ENCODE assay signal across 40 cellular contexts in the genomic region with DNA sequence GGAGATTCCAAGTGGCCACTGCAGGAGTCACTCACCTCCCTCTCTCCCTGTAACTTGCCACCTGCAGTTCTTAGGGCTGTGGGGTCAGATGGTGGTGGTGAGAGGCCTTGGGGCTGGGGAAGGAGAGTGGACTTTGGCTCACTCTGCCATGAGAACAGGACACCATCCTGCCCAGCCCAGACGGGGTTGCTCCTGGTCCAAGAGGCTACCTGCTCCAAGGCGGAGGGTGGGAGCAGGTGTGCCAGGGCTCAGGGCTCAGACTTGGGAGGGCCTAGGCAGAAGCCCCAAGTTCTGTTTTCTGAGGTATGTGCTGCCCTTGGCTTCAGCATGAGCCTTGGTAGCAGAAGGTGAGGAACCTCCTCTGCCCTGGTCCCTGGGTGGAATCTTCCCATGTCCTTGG. TPM values are rescaled to one million over a fixed set of nuclear protein-coding genes. Genes with fewer than 3 reads are reported as not detected.
"Had no signal": no experiment of that assay in that cellular context is flagged by ENCODE, and none has a peak within 500 bp of the region (broad histone marks: within the 10 kb centered on the region; RNA-seq: fewer than 3 reads in every experiment).

No MANE protein-coding gene starts in this region.

- H3K4me3 ChIP-seq: adrenal gland, body of pancreas, breast epithelium, cardiac muscle cell had no signal

- H3K27me3 Mint-ChIP-seq: activated B cell treated with CpG ODN at 0.5 μM for 24 hours; activated CD4-positive, alpha-beta memory T cell treated with anti-CD3 and anti-CD28 coated beads for 36 hours; activated CD4-positive, alpha-beta T cell treated with anti-CD3 and anti-CD28 coated beads, Interleukin-2, amount 10 ng/mL, durations not matched to agents 24 days and 14 days; activated CD8-positive, alpha-beta T cell treated with anti-CD3 and anti-CD28 coated beads for 36 hours; activated naive CD8-positive, alpha-beta T cell treated with anti-CD3 and anti-CD28 coated beads for 36 hours; activated T-helper 17 cell treated with anti-CD3 and anti-CD28 coated beads, Interleukin-2, amount 50 U/mL, for 72 hours; central memory CD8-positive, alpha-beta T cell had no signal

- H3K27me3 ChIP-seq: adrenal gland, body of pancreas, brain microvascular endothelial cell, breast epithelium, cardiac muscle cell had no signal

- DNase-seq: activated B cell treated with CpG ODN at 0.5 μM for 24 hours; activated CD4-positive, alpha-beta memory T cell treated with anti-CD3 and anti-CD28 coated beads for 36 hours; activated CD4-positive, alpha-beta T cell treated with anti-CD3 and anti-CD28 coated beads for 4 hours; activated CD4-positive, alpha-beta T cell treated with anti-CD3 and anti-CD28 coated beads, Interleukin-2, amount 10 ng/mL, durations not matched to agents 24 days and 14 days; activated CD4-positive, alpha-beta T cell treated with anti-CD3 and anti-CD28 coated beads, Interleukin-2, amount 50 U/mL, for 1 hour; activated CD4-positive, alpha-beta T cell treated with anti-CD3 and anti-CD28 coated beads, Interleukin-2, amount 50 U/mL, for 4 hours; activated CD4-positive, CD25-positive, alpha-beta regulatory T cell treated with anti-CD3 and anti-CD28 coated beads, Interleukin-2, amount 50 U/mL, for 72 hours; activated CD8-positive, alpha-beta memory T cell treated with anti-CD3 and anti-CD28 coated beads, Interleukin-2, amount 50 U/mL, for 4 hours; activated CD8-positive, alpha-beta T cell treated with anti-CD3 and anti-CD28 coated beads for 36 hours; activated effector memory CD4-positive, alpha-beta T cell treated with anti-CD3 and anti-CD28 coated beads, Interleukin-2, amount 50 U/mL, for 16 hours; activated gamma-delta T cell treated with Interleukin-2 at 50 U/mL for 16 hours; activated naive CD4-positive, alpha-beta T cell; activated naive CD4-positive, alpha-beta T cell treated with anti-CD3 and anti-CD28 coated beads for 36 hours; activated naive CD4-positive, alpha-beta T cell treated with anti-CD3 and anti-CD28 coated beads, Interleukin-2, amount 50 U/mL, for 16 hours; activated naive CD8-positive, alpha-beta T cell treated with anti-CD3 and anti-CD28 coated beads for 36 hours; activated T-cell treated with anti-CD3 and anti-CD28 coated beads for 4 hours; activated T-cell treated with anti-CD3 and anti-CD28 coated beads, Interleukin-2, amount 50 U/mL, for 1 hour; activated T-cell treated with anti-CD3 and anti-CD28 coated beads, Interleukin-2, amount 50 U/mL, for 4 hours; activated T-cell treated with anti-CD3 and anti-CD28 coated beads, Interleukin-2, amount 50 U/mL, for 72 hours; adrenal gland; amniotic stem cell; aorta; body of pancreas; brain microvascular endothelial cell; caudate nucleus; cerebellar nuclear complex; T-helper 1 cell; T-helper 2 cell; T-helper 9 cell had no signal

- FAIRE-seq: astrocyte, TTC549 had no signal

- H3K27ac ChIP-seq: adrenal gland, body of pancreas, brain microvascular endothelial cell, breast epithelium, cardiac muscle cell, VCaP had no signal

- ATAC-seq: activated CD8-positive, alpha-beta T cell treated with anti-CD3 and anti-CD28 coated beads for 36 hours; activated naive CD4-positive, alpha-beta T cell treated with anti-CD3 and anti-CD28 coated beads, Interleukin-2, amount 50 U/mL, for 72 hours; activated T-cell treated with anti-CD3 and anti-CD28 coated beads, Interleukin-2, amount 50 U/mL, for 4 hours; activated T-cell treated with anti-CD3 and anti-CD28 coated beads, Interleukin-2, amount 50 U/mL, for 72 hours; activated T-helper 17 cell treated with anti-CD3 and anti-CD28 coated beads, Interleukin-2, amount 50 U/mL, for 72 hours; body of pancreas had no signal

- H3K4me1 ChIP-seq: breast epithelium had no signal

- H3K9me3 ChIP-seq: adrenal gland, body of pancreas, breast epithelium had no signal

- H3K4me3 Mint-ChIP-seq: activated B cell treated with CpG ODN at 0.5 μM for 24 hours; activated CD4-positive, alpha-beta memory T cell treated with anti-CD3 and anti-CD28 coated beads for 36 hours; activated CD4-positive, alpha-beta T cell treated with anti-CD3 and anti-CD28 coated beads, Interleukin-2, amount 10 ng/mL, durations not matched to agents 24 days and 14 days; activated CD8-positive, alpha-beta T cell treated with anti-CD3 and anti-CD28 coated beads for 36 hours; activated naive CD4-positive, alpha-beta T cell treated with anti-CD3 and anti-CD28 coated beads for 36 hours; activated naive CD8-positive, alpha-beta T cell treated with anti-CD3 and anti-CD28 coated beads for 36 hours; activated T-cell treated with anti-CD3 and anti-CD28 coated beads, Interleukin-2, amount 50 U/mL, for 4 hours; activated T-cell treated with anti-CD3 and anti-CD28 coated beads, Interleukin-2, amount 50 U/mL, for 72 hours; activated T-helper 1 cell treated with anti-CD3 and anti-CD28 coated beads, Interleukin-12 subunit alpha, Interleukin-12 subunit beta, Interleukin-2, Interleukin-4 antibody, amounts not matched to agents 30 ng/mL and 10 ng/mL and 1 ng/mL, durations not matched to agents 14 hours and 24 hours and 36 hours; activated T-helper 17 cell treated with anti-CD3 and anti-CD28 coated beads, Interleukin-2, amount 50 U/mL, for 72 hours; central memory CD8-positive, alpha-beta T cell; T-helper 1 cell treated with Interleukin-12 subunit alpha and Interleukin-12 subunit beta and Interleukin-4 antibody, amounts not matched to agents 30 μg/mL and 1 μg/mL, for 36 hours; T-helper 2 cell treated with Interferon-gamma antibody and Interleukin-4, amounts not matched to agents 5 μg/mL and 100 μg/mL, for 36 hours had no signal

- H3K27ac Mint-ChIP-seq: activated B cell treated with CpG ODN at 0.5 μM for 24 hours; activated CD4-positive, alpha-beta memory T cell treated with anti-CD3 and anti-CD28 coated beads for 36 hours; activated CD4-positive, alpha-beta T cell treated with anti-CD3 and anti-CD28 coated beads, Interleukin-2, amount 10 ng/mL, durations not matched to agents 24 days and 14 days; activated CD8-positive, alpha-beta T cell treated with anti-CD3 and anti-CD28 coated beads for 36 hours; activated naive CD4-positive, alpha-beta T cell treated with anti-CD3 and anti-CD28 coated beads for 36 hours; activated naive CD4-positive, alpha-beta T cell treated with anti-CD3 and anti-CD28 coated beads, Interleukin-2, amount 50 U/mL, for 72 hours; activated naive CD8-positive, alpha-beta T cell treated with anti-CD3 and anti-CD28 coated beads for 36 hours; activated T-cell treated with anti-CD3 and anti-CD28 coated beads, Interleukin-2, amount 50 U/mL, for 72 hours; activated T-helper 1 cell treated with anti-CD3 and anti-CD28 coated beads, Interleukin-12 subunit alpha, Interleukin-12 subunit beta, Interleukin-2, Interleukin-4 antibody, amounts not matched to agents 30 ng/mL and 10 ng/mL and 1 ng/mL, durations not matched to agents 14 hours and 24 hours and 36 hours; activated T-helper 17 cell treated with anti-CD3 and anti-CD28 coated beads, Interleukin-2, amount 50 U/mL, for 72 hours; T-helper 1 cell treated with Interleukin-12 subunit alpha and Interleukin-12 subunit beta and Interleukin-4 antibody, amounts not matched to agents 30 μg/mL and 1 μg/mL, for 36 hours; T-helper 2 cell treated with Interferon-gamma antibody and Interleukin-4, amounts not matched to agents 5 μg/mL and 100 μg/mL, for 36 hours had no signal

- H3K36me3 ChIP-seq: adrenal gland, brain microvascular endothelial cell, breast epithelium, cardiac muscle cell had no signal

- H3K9me3 Mint-ChIP-seq: activated B cell treated with CpG ODN at 0.5 μM for 24 hours; activated CD4-positive, alpha-beta memory T cell treated with anti-CD3 and anti-CD28 coated beads for 36 hours; activated CD4-positive, alpha-beta T cell treated with anti-CD3 and anti-CD28 coated beads, Interleukin-2, amount 10 ng/mL, durations not matched to agents 24 days and 14 days; activated CD8-positive, alpha-beta T cell treated with anti-CD3 and anti-CD28 coated beads for 36 hours; activated naive CD4-positive, alpha-beta T cell treated with anti-CD3 and anti-CD28 coated beads for 36 hours; activated naive CD4-positive, alpha-beta T cell treated with anti-CD3 and anti-CD28 coated beads, Interleukin-2, amount 50 U/mL, for 72 hours; activated naive CD8-positive, alpha-beta T cell treated with anti-CD3 and anti-CD28 coated beads for 36 hours; activated T-cell treated with anti-CD3 and anti-CD28 coated beads, Interleukin-2, amount 50 U/mL, for 4 hours; activated T-cell treated with anti-CD3 and anti-CD28 coated beads, Interleukin-2, amount 50 U/mL, for 72 hours; activated T-helper 1 cell treated with anti-CD3 and anti-CD28 coated beads, Interleukin-12 subunit alpha, Interleukin-12 subunit beta, Interleukin-2, Interleukin-4 antibody, amounts not matched to agents 30 ng/mL and 10 ng/mL and 1 ng/mL, durations not matched to agents 14 hours and 24 hours and 36 hours; activated T-helper 17 cell treated with anti-CD3 and anti-CD28 coated beads, Interleukin-2, amount 50 U/mL, for 72 hours; central memory CD8-positive, alpha-beta T cell; T-helper 1 cell treated with Interleukin-12 subunit alpha and Interleukin-12 subunit beta and Interleukin-4 antibody, amounts not matched to agents 30 μg/mL and 1 μg/mL, for 36 hours; T-helper 2 cell treated with Interferon-gamma antibody and Interleukin-4, amounts not matched to agents 5 μg/mL and 100 μg/mL, for 36 hours had no signal

- H3K36me3 Mint-ChIP-seq: activated CD4-positive, alpha-beta memory T cell treated with anti-CD3 and anti-CD28 coated beads for 36 hours; activated naive CD4-positive, alpha-beta T cell treated with anti-CD3 and anti-CD28 coated beads, Interleukin-2, amount 50 U/mL, for 72 hours; activated naive CD8-positive, alpha-beta T cell treated with anti-CD3 and anti-CD28 coated beads for 36 hours had no signal

RNA-seq across cellular contexts. Expression of a gene that starts 48.5 kb away (rescaled TPM):
- total RNA-seq: activated B cell treated with CpG ODN at 0.5 μM for 24 hours; activated T-helper 17 cell treated with anti-CD3 and anti-CD28 coated beads, Interleukin-2, amount 50 U/mL, for 72 hours had no signal
